8 cellular contexts compared by ENCODE assay signal in the genomic region with DNA sequence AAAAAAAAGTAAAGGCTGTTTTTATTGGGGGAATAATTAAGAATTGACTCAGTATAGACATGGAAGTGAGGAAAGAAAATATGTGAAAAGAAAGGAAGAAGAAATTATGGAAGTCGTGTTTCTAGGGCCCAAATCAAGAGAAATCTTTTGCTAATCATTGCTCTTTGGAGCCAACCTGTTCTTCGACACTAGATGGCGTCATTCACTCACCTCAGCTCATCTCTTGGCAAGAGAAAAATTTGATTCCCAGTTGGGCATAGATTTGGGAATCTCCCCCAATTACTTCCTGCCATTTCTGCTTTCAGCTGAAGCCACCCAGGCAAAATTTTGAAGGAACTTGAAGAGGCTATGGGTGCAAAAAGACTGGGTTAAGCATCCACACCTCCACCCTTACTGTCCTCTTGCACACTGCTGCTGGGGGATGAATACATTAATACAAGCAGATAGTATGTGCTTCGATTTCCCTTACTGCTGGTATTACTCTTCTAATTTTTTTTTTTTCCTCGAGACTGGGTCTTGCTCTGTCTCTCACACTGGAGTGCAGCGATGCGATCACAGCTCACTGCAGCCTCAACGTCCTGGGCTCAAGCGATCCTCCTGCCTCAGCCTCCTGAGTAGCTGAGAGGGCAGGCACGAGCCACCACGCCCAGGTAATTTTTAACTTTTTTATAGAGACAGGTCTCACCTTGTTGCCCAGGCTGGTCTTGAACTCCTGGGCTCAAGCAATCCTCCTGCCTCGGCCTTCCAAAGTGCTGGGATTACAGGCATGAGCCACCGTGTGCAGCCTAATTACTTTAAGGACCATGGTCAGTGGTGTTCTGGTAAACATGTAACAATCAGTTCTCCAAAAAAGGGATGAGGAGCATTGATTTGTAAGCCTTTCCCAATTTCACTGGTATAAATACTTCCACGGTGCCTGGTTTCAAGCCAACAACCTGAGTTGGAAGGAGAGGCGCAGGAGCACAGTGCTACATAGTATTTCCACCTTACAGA. TPM values are rescaled to one million over a fixed set of nuclear protein-coding genes. Genes with fewer than 3 reads are reported as not detected.
A peak's percentile ranks its signal among the peaks of the same experiment; 100 is the strongest.
DNase-seq lines count a peak whose midpoint lies in the region; ATAC-seq and TF ChIP-seq lines count a peak whose summit lies in the region.

No MANE protein-coding gene starts in this region.

- no peak overlapping the region for H3K27ac Mint-ChIP-seq in activated naive CD4-positive, alpha-beta T cell treated with anti-CD3 and anti-CD28 coated beads for 36 hours

- no peak overlapping the region for H2AFZ ChIP-seq in osteoblast (ENCODE audit: low read length)

- no peaks in the 10 kb centered on the region for H3K79me2 ChIP-seq in osteoblast (ENCODE audit: insufficient read depth, low read length)

- no peaks in the 10 kb centered on the region for H3K4me1 Mint-ChIP-seq in activated naive CD4-positive, alpha-beta T cell treated with anti-CD3 and anti-CD28 coated beads for 36 hours (ENCODE audit: low read depth)

- no peak overlapping the region for H3K4me3 ChIP-seq in Jurkat, Clone E6-1 (ENCODE audit: low read length)
- no peak overlapping the region for H3K4me3 ChIP-seq in SK-N-MC
- no peak overlapping the region for H3K4me3 ChIP-seq in osteoblast (ENCODE audit: insufficient read depth, low read length)

- no peaks in the 10 kb centered on the region for H3K4me1 ChIP-seq in osteoblast (ENCODE audit: insufficient read depth, low read length)

- TF ChIP-seq CTCF in osteoblast (IDR thresholded peaks at IDR 0.05; ENCODE audit: extremely low read depth, low read depth, low read length), result peak; percentile 74

- peaks cover 15% of the 10 kb centered on the region for H3K36me3 ChIP-seq in SK-N-MC (ENCODE audit: insufficient read depth, low read length)
- H3K36me3 ChIP-seq in osteoblast (ENCODE audit: insufficient read depth, low read length), result peaks cover 15% of the 10 kb centered on the region

- H3K9me3 ChIP-seq in SK-N-MC (ENCODE audit: low read depth, low read length), result no peaks in the 10 kb centered on the region
- no peaks in the 10 kb centered on the region for H3K9me3 ChIP-seq in osteoblast (ENCODE audit: low read depth, low read length)

- CTCF ChIA-PET in activated naive CD4-positive, alpha-beta T cell treated with anti-CD3 and anti-CD28 coated beads for 36 hours (lab: Charles Lee), result interaction anchor here (0.6 to 3.5 kb wide), 5 partner anchors 11 to 427 kb away, joined by 3 to 20 read pairs (median 3); no protein-coding TSS in a partner anchor

- H3K4me3 Mint-ChIP-seq in activated naive CD4-positive, alpha-beta T cell treated with anti-CD3 and anti-CD28 coated beads for 36 hours, result no peak overlapping the region

- H3K27ac ChIP-seq in SK-N-MC (no peak overlapping the region), osteoblast (ENCODE audit: low read depth, low read length) (no peak overlapping the region)

- no peaks in the 10 kb centered on the region for H3K27me3 Mint-ChIP-seq in activated naive CD4-positive, alpha-beta T cell treated with anti-CD3 and anti-CD28 coated beads for 36 hours (ENCODE audit: low read depth)

- intact Hi-C loops in activated naive CD4-positive, alpha-beta T cell treated with anti-CD3 and anti-CD28 coated beads for 36 hours (cut with micrococcal nuclease), result loop anchor here (2.0 kb wide), 1 partner anchor 121 kb away; no protein-coding TSS in a partner anchor

- ATAC-seq in HG03196 (IDR thresholded peaks at IDR 0.05; ENCODE audit: unreplicated experiment), result no peak

- H3K36me3 Mint-ChIP-seq in activated naive CD4-positive, alpha-beta T cell treated with anti-CD3 and anti-CD28 coated beads for 36 hours (ENCODE audit: low read depth), result peaks cover 12% of the 10 kb centered on the region

- DNase-seq in activated naive CD4-positive, alpha-beta T cell treated with anti-CD3 and anti-CD28 coated beads for 36 hours, result peak; percentile 44
- no peak for DNase-seq in activated naive CD4-positive, alpha-beta T cell (lab: John Stamatoyannopoulos, UW)
- peak; percentile 41 for DNase-seq in Jurkat, Clone E6-1 (ENCODE audit: low read depth, low spot score)
- DNase-seq in SK-N-MC (ENCODE audit: low read depth, low spot score), result peak; percentile 32
- DNase-seq in fibroblast of gingiva (ENCODE audit: low read depth), result peak; percentile 46
- DNase-seq in osteoblast (ENCODE audit: insufficient read length, low spot score, missing footprints), result peak; percentile 88
- no peak for DNase-seq in activated CD4-positive, CD25-positive, alpha-beta regulatory T cell treated with anti-CD3 and anti-CD28 coated beads, Interleukin-2, amount 50 U/mL, for 72 hours

- H3K4me2 ChIP-seq in osteoblast (ENCODE audit: insufficient read depth, low read length), result no peak overlapping the region

- H3K9me3 Mint-ChIP-seq in activated naive CD4-positive, alpha-beta T cell treated with anti-CD3 and anti-CD28 coated beads for 36 hours, result no peaks in the 10 kb centered on the region

- H3K27me3 ChIP-seq in osteoblast (ENCODE audit: insufficient read depth, low read length), result no peaks in the 10 kb centered on the region

- H3K9ac ChIP-seq in SK-N-MC (ENCODE audit: insufficient read length), result no peak overlapping the region

- peaks cover 4% of the 10 kb centered on the region for H4K20me1 ChIP-seq in osteoblast (ENCODE audit: insufficient read depth, low read length)

RNA-seq across cellular contexts. Expression of a gene that starts 13.5 kb away (rescaled TPM):
- 100 to 1,000 TPM; 113 to 114 TPM for total RNA-seq in activated naive CD4-positive, alpha-beta T cell treated with anti-CD3 and anti-CD28 coated beads for 36 hours
- 158 TPM for polyA plus RNA-seq in Jurkat, Clone E6-1 (2012; ENCODE audit: insufficient read depth, insufficient read length)
- total RNA-seq in osteoblast, result 64.1 and 67.8 TPM in 2 replicates

Comparison
In these comparisons a context has a peak if more than half of its experiments do, and no peak if none do; other contexts are left out.
1. DNase-seq: peak in activated naive CD4-positive, alpha-beta T cell treated with anti-CD3 and anti-CD28 coated beads for 36 hours (single experiment), Jurkat, Clone E6-1 (single experiment), SK-N-MC (single experiment), fibroblast of gingiva (single experiment) and osteoblast (single experiment); none in activated naive CD4-positive, alpha-beta T cell (0 of 4) and activated CD4-positive, CD25-positive, alpha-beta regulatory T cell treated with anti-CD3 and anti-CD28 coated beads, Interleukin-2, amount 50 U/mL, for 72 hours (single experiment).